ENCODE assay signal across 12 cellular contexts in genomic region chr2:217551229-217551909, GRCh38.
DNase-seq lines count a peak whose midpoint lies in the region; ATAC-seq, FAIRE-seq and TF ChIP-seq lines count a peak whose summit lies in the region.
"Had no signal": no experiment of that assay in that cellular context is flagged by ENCODE, and none has a peak within 500 bp of the region (broad histone marks: within the 10 kb centered on the region; RNA-seq: fewer than 3 reads in every experiment).

No MANE protein-coding gene starts in this region.

- H3K27me3 ChIP-seq in brain microvascular endothelial cell (replicated peaks) (no peaks in the 10 kb centered on the region), left lung (no peaks in the 10 kb centered on the region)

- H3K9me3 ChIP-seq in left lung, result no peaks in the 10 kb centered on the region

- H3K36me3 ChIP-seq in brain microvascular endothelial cell (replicated peaks), result no peaks in the 10 kb centered on the region
- H3K36me3 ChIP-seq in left lung, result no peaks in the 10 kb centered on the region

- peak; percentile 38 for ATAC-seq in left lung
- ATAC-seq in naive thymus-derived CD8-positive, alpha-beta T cell, result no peak
- ATAC-seq in natural killer cell treated with Interleukin-12 subunit alpha and Interleukin-12 subunit beta and Interleukin-15 and Interleukin-18, amount 100 ng/mL, for 72 hours, result no peak

- no peak overlapping the region for H3K27ac Mint-ChIP-seq in naive thymus-derived CD8-positive, alpha-beta T cell
- no peak overlapping the region for H3K27ac Mint-ChIP-seq in natural killer cell treated with Interleukin-12 subunit alpha and Interleukin-12 subunit beta and Interleukin-15 and Interleukin-18, amount 100 ng/mL, for 72 hours

- DNase-seq in AG20443 (ENCODE audit: low spot score), result peak; percentile 81
- DNase-seq in HTR-8/SVneo (ENCODE audit: insufficient read length, low spot score), result peak; percentile 74
- peak; percentile 53 for DNase-seq in brain microvascular endothelial cell
- DNase-seq in left lung, result no peak
- no peak for DNase-seq in Kasumi-1 (lab: John Stamatoyannopoulos, UW)
- DNase-seq in C1 segment of cervical spinal cord (lab: John Stamatoyannopoulos, UW), result no peak
- no peak for DNase-seq in naive thymus-derived CD8-positive, alpha-beta T cell
- DNase-seq in natural killer cell treated with Interleukin-12 subunit alpha and Interleukin-12 subunit beta and Interleukin-15 and Interleukin-18, amount 100 ng/mL, for 72 hours (ENCODE audit: low spot score), result no peak
- DNase-seq: CD4-positive, alpha-beta memory T cell; NCI-H524 treated with DMSO at 0.1 percent for 48 hours; retina had no signal

- POLR2A ChIA-PET in naive thymus-derived CD8-positive, alpha-beta T cell (lab: Charles Lee), result no interaction called here

- peak; percentile 76 for FAIRE-seq in HTR-8/SVneo (lab: Jason Lieb, UNC)

- H3K4me1 ChIP-seq in left lung, result no peaks in the 10 kb centered on the region

- H3K27ac ChIP-seq in brain microvascular endothelial cell (no peak overlapping the region), left lung (no peak overlapping the region)
- H3K27ac ChIP-seq: epithelial cell of prostate had no signal

- no peak overlapping the region for H3K4me3 Mint-ChIP-seq in naive thymus-derived CD8-positive, alpha-beta T cell
- no peak overlapping the region for H3K4me3 Mint-ChIP-seq in natural killer cell treated with Interleukin-12 subunit alpha and Interleukin-12 subunit beta and Interleukin-15 and Interleukin-18, amount 100 ng/mL, for 72 hours
- H3K4me3 Mint-ChIP-seq: CD4-positive, alpha-beta memory T cell had no signal

- H3K36me3 Mint-ChIP-seq in naive thymus-derived CD8-positive, alpha-beta T cell, result peaks cover 0 to 4% (median 1%) of the 10 kb centered on the region in 3 donors
- no peaks in the 10 kb centered on the region for H3K36me3 Mint-ChIP-seq in natural killer cell treated with Interleukin-12 subunit alpha and Interleukin-12 subunit beta and Interleukin-15 and Interleukin-18, amount 100 ng/mL, for 72 hours

- intact Hi-C loops in left lung (cut with DNase I), result no loop called here

- in situ Hi-C loops in brain microvascular endothelial cell (cut with HindIII; ENCODE audit: low pct_ligation_motif_present, low sequenced_read_pairs), result no loop called here

- H3K4me3 ChIP-seq in brain microvascular endothelial cell (ENCODE audit: low read depth, low read length), result no peak overlapping the region
- no peak overlapping the region for H3K4me3 ChIP-seq in left lung

- TF ChIP-seq CTCF in brain microvascular endothelial cell (IDR thresholded peaks at IDR 0.05; ENCODE audit: low read depth, low read length, missing control alignments), result no peak
- no peak for TF ChIP-seq CTCF in left lung (IDR thresholded peaks at IDR 0.05)

- peaks cover 0 to 4% (median 0%) of the 10 kb centered on the region in 9 donors for H3K9me3 Mint-ChIP-seq in naive thymus-derived CD8-positive, alpha-beta T cell
- no peaks in the 10 kb centered on the region for H3K9me3 Mint-ChIP-seq in natural killer cell treated with Interleukin-12 subunit alpha and Interleukin-12 subunit beta and Interleukin-15 and Interleukin-18, amount 100 ng/mL, for 72 hours

- H3K4me1 Mint-ChIP-seq in naive thymus-derived CD8-positive, alpha-beta T cell, result peaks cover 10 to 14% (median 13%) of the 10 kb centered on the region in 4 donors
- H3K4me1 Mint-ChIP-seq in natural killer cell treated with Interleukin-12 subunit alpha and Interleukin-12 subunit beta and Interleukin-15 and Interleukin-18, amount 100 ng/mL, for 72 hours (ENCODE audit: low read depth in 2 of 2), result no peaks in the 10 kb centered on the region

- H3K27me3 Mint-ChIP-seq in naive thymus-derived CD8-positive, alpha-beta T cell, result no peaks in the 10 kb centered on the region
- peaks cover 0 to 38% of the 10 kb centered on the region in 2 donors for H3K27me3 Mint-ChIP-seq in natural killer cell treated with Interleukin-12 subunit alpha and Interleukin-12 subunit beta and Interleukin-15 and Interleukin-18, amount 100 ng/mL, for 72 hours
- H3K27me3 Mint-ChIP-seq: CD4-positive, alpha-beta memory T cell had no signal

Comparison
In these comparisons a context has a peak if more than half of its experiments do, and no peak if none do; other contexts are left out.
1. DNase-seq: peak in AG20443 (single experiment), HTR-8/SVneo (single experiment) and brain microvascular endothelial cell (single experiment); none in left lung (0 of 2), Kasumi-1 (0 of 2), C1 segment of cervical spinal cord (0 of 14), naive thymus-derived CD8-positive, alpha-beta T cell (0 of 10) and natural killer cell treated with Interleukin-12 subunit alpha and Interleukin-12 subunit beta and Interleukin-15 and Interleukin-18, amount 100 ng/mL, for 72 hours (single experiment).